In genomic region chr3:11137627-11137959, GRCh38 we compare ENCODE assay signal across 18 cellular contexts. TPM values are rescaled to one million over a fixed set of nuclear protein-coding genes. Genes with fewer than 3 reads are reported as not detected.
DNase-seq lines count a peak whose midpoint lies in the region; ATAC-seq and TF ChIP-seq lines count a peak whose summit lies in the region.
"Had no signal": no experiment of that assay in that cellular context is flagged by ENCODE, and none has a peak within 500 bp of the region (broad histone marks: within the 10 kb centered on the region; RNA-seq: fewer than 3 reads in every experiment).

No MANE protein-coding gene starts in this region.

- in situ Hi-C loops in mammary epithelial cell (cut with MboI; ENCODE audit: low sequenced_read_pairs in 2 of 2), result no loop called here

- WGBS in mammary epithelial cell (ENCODE audit: low coverage, missing lambda C conversion rate), result 62% methylated on average over 6 of the region's 6 CpGs
- WGBS in gastroesophageal sphincter (ENCODE audit: low coverage in 1 of 2), 2 donors, result 73 to 84% methylated on average over 4 to 6 of the region's 6 CpGs
- 92% methylated on average over 6 of the region's 6 CpGs for WGBS in thymus

- H2AFZ ChIP-seq in mammary epithelial cell (ENCODE audit: low read depth, low read length), result peak overlapping the region; percentile 70

- no peaks in the 10 kb centered on the region for H3K27me3 ChIP-seq in mammary epithelial cell (ENCODE audit: insufficient read depth, low read length)
- H3K27me3 ChIP-seq in gastroesophageal sphincter, result no peaks in the 10 kb centered on the region
- no peaks in the 10 kb centered on the region for H3K27me3 ChIP-seq in thymus (ENCODE audit: control insufficient read depth, insufficient read depth)

- dilution Hi-C loops in mammary epithelial cell (cut with HindIII; ENCODE audit: low sequenced_read_pairs), result no loop called here

- H4K20me1 ChIP-seq in mammary epithelial cell (ENCODE audit: insufficient read depth, low read length), result no peaks in the 10 kb centered on the region

- H3K9me3 Mint-ChIP-seq in HFFc6, result peaks cover 3% of the 10 kb centered on the region; the same call in 1 of the 2 replicates

- intact Hi-C loops in mammary epithelial cell (cut with micrococcal nuclease), result loop anchor here (1.0 to 10.0 kb wide), 4 partner anchors 41 to 637 kb away; no protein-coding TSS in a partner anchor

- H3K27ac Mint-ChIP-seq in HFFc6, result peak overlapping the region; percentile 100
- H3K27ac Mint-ChIP-seq: CD4-positive, alpha-beta memory T cell; mesothelial cell of epicardium; stimulated activated naive CD8-positive, alpha-beta T cell treated with anti-CD3 and anti-CD28 coated beads, Interleukin-15, amount 100 ng/mL, for 72 hours had no signal

- DNase-seq in HFFc6 (no peak), mammary epithelial cell (no peak), left lobe of liver (ENCODE audit: low spot score) (no peak), NCI-H510A (lab: John Stamatoyannopoulos, UW) (no peak)
- no peak for DNase-seq in stimulated activated naive CD4-positive, alpha-beta T cell (lab: John Stamatoyannopoulos, UW)
- DNase-seq: activated gamma-delta T cell treated with Interleukin-2 at 50 U/mL for 16 hours; CD4-positive, alpha-beta memory T cell; effector CD4-positive, alpha-beta T cell; NCI-H1436; stimulated activated naive CD8-positive, alpha-beta T cell treated with anti-CD3 and anti-CD28 coated beads, Interleukin-15, amount 100 ng/mL, for 72 hours had no signal

- ATAC-seq in gastroesophageal sphincter (no peak), left lobe of liver (no peak), GM19035 (IDR thresholded peaks at IDR 0.05; ENCODE audit: unreplicated experiment) (no peak)
- ATAC-seq: GM12878; stimulated activated naive CD8-positive, alpha-beta T cell treated with anti-CD3 and anti-CD28 coated beads, Interleukin-15, amount 100 ng/mL, for 72 hours had no signal

- H3K36me3 ChIP-seq in mammary epithelial cell (ENCODE audit: insufficient read depth, low read length) (no peaks in the 10 kb centered on the region), gastroesophageal sphincter (no peaks in the 10 kb centered on the region), thymus (ENCODE audit: control insufficient read depth, insufficient read depth) (no peaks in the 10 kb centered on the region)
- H3K36me3 ChIP-seq: heart left ventricle, neutrophil had no signal

- no peaks in the 10 kb centered on the region for H3K79me2 ChIP-seq in mammary epithelial cell (ENCODE audit: insufficient read depth, low read length)

- H3K4me3 Mint-ChIP-seq in HFFc6, result peak overlapping the region; percentile 92
- H3K4me3 Mint-ChIP-seq: CD4-positive, alpha-beta memory T cell; stimulated activated naive CD8-positive, alpha-beta T cell treated with anti-CD3 and anti-CD28 coated beads, Interleukin-15, amount 100 ng/mL, for 72 hours had no signal

- BruUV-seq in mammary epithelial cell (replicated peaks; lab: Mats Ljungman, UMichigan), result no TSS peak

- H3K27ac ChIP-seq in mammary epithelial cell (ENCODE audit: insufficient read depth, low read depth, low read length) (peak overlapping the region; percentile 93), gastroesophageal sphincter (peak overlapping the region in 3 of 4 donors; percentile 80 to 86 (median 84)), thymus (ENCODE audit: low read depth) (peak overlapping the region; percentile 46)
- H3K27ac ChIP-seq: neutrophil, VCaP had no signal

- H3K4me1 ChIP-seq in mammary epithelial cell (ENCODE audit: insufficient read depth, low read length) (peaks cover 26% of the 10 kb centered on the region), gastroesophageal sphincter (peaks cover 0 to 26% (median 15%) of the 10 kb centered on the region in 3 donors), thymus (ENCODE audit: control insufficient read depth, insufficient read depth, low read length) (no peaks in the 10 kb centered on the region)

- H3K4me3 ChIP-seq in mammary epithelial cell (replicated peaks in 1 of 3; ENCODE audit: insufficient read depth in 1 of 3, low read depth in 2 of 3, low read length in 3 of 3) (peak overlapping the region; percentile 16 to 38 (median 32)), gastroesophageal sphincter (peak overlapping the region in 1 of 2 donors; percentile 35), thymus (ENCODE audit: low read length) (no peak overlapping the region)
- H3K4me3 ChIP-seq: GM12878 had no signal

- no peaks in the 10 kb centered on the region; the same call in 1 of the 2 replicates for H3K27me3 Mint-ChIP-seq in HFFc6 (ENCODE audit: insufficient read depth)

- no peaks in the 10 kb centered on the region for H3K9me3 ChIP-seq in mammary epithelial cell (replicated peaks; ENCODE audit: insufficient read depth, low read length)
- H3K9me3 ChIP-seq in gastroesophageal sphincter, result no peaks in the 10 kb centered on the region
- no peaks in the 10 kb centered on the region for H3K9me3 ChIP-seq in thymus (ENCODE audit: control insufficient read depth)
- H3K9me3 ChIP-seq: heart left ventricle, neutrophil had no signal

- CTCF ChIA-PET in mammary epithelial cell (lab: Charles Lee; ENCODE audit: low non-redundant PET), result no interaction called here

- H3K4me1 Mint-ChIP-seq in HFFc6 (ENCODE audit: low read depth), result peaks cover 33% of the 10 kb centered on the region
- H3K4me1 Mint-ChIP-seq: mesothelial cell of epicardium had no signal

- H3K9ac ChIP-seq in mammary epithelial cell (ENCODE audit: insufficient read depth, low read length), result peak overlapping the region; percentile 54

- TF ChIP-seq CTCF in HFFc6 (IDR thresholded peaks at IDR 0.05) (no peak), mammary epithelial cell (conservative IDR thresholded peaks at IDR 0.05 in 1 of 2, IDR thresholded peaks at IDR 0.05 in 1 of 2; ENCODE audit: extremely low read depth in 1 of 2, insufficient read depth in 1 of 2, low read depth in 1 of 2, low read length in 2 of 2) (no peak), gastroesophageal sphincter (IDR thresholded peaks at IDR 0.05) (no peak)

- TF ChIP-seq POLR2A in gastroesophageal sphincter (IDR thresholded peaks at IDR 0.05), result no peak

- peak overlapping the region; percentile 76 for H3K4me2 ChIP-seq in mammary epithelial cell (ENCODE audit: insufficient read depth, low read depth, low read length)

- H3K36me3 Mint-ChIP-seq in HFFc6 (ENCODE audit: low read depth), result peaks cover 9% of the 10 kb centered on the region
- H3K36me3 Mint-ChIP-seq: CD4-positive, alpha-beta memory T cell; mesothelial cell of epicardium had no signal

- TF ChIP-seq EP300 in gastroesophageal sphincter (IDR thresholded peaks at IDR 0.05), result no peak

RNA-seq across cellular contexts. Expression of gene HRH1, which starts 16.7 kb away (rescaled TPM):
- total RNA-seq in HFFc6 (2021; fragmentation: NEBNext Ultra II Directional; extraction: Animal tissue kit (Norgen Biotek cat#: 25700)), result 1 to 10 TPM; 4.9 to 8.4 (median 6.4) TPM
- total RNA-seq in mammary epithelial cell (under 1 TPM; 0.28 to 0.33 TPM), gastroesophageal sphincter (10 to 100 TPM in 1 of 4 donors, 1 to 10 TPM in 3; 1.6 to 14.4 (median 7.8) TPM), left lobe of liver (0.50 TPM)
- polyA plus RNA-seq in mammary epithelial cell (2.2 TPM), thymus (2.4 TPM)
- polyA minus RNA-seq in mammary epithelial cell, result 10.2 TPM
- total RNA-seq: GM12878 had no signal
- polyA plus RNA-seq: GM12878 had no signal
